8 cellular contexts compared by ENCODE assay signal in the genomic region with DNA sequence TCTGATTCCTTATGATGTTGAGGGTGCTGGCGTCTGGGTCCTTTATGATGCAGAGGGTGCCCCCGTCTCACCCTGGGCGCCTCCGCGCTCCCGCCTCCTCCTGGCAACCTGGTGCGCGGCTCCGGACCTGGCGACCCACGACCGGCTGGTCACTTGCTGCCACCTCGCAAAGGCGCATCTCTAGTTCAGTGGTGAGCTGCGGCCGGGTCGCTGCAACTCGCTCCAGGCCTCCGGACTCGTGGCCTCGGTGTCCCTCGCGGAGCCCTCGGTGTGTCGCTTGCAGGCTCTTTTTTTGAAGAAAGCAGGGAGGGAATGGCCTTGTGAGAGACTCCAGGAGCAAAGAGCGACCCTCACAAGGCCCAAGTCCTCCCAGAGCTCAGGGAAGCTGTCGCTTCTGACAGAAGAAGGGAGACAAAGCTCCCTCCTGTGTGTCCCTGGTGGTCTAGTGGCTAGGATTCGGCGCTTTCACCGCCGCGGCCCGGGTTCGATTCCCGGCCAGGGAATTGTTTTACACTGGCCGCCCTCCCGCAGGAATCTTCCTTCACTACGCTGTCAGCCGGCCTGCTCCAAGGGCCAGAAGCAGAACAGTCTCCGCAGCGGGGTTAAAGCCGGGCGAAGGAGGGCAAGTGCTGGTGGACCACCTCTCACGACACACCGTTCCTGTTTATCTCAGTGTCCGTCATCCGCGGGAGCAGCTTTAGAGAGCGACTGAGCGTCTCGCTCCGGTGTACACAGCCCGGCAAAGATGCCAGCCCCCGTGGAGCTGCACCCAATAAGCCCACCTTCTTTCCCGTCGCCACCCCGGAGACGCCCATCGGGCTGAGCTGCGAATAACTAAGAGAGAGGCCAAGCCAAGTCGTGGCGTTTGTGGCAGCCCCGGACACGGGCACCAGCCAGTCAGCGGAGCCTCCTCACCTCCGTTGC. TPM values are rescaled to one million over a fixed set of nuclear protein-coding genes. Genes with fewer than 3 reads are reported as not detected.
A peak's percentile ranks its signal among the peaks of the same experiment; 100 is the strongest.
DNase-seq lines count a peak whose midpoint lies in the region; ATAC-seq, FAIRE-seq and TF ChIP-seq lines count a peak whose summit lies in the region.
"Not testable (repeated sequence)": the region's sequence is repeated elsewhere in the genome, so short reads cannot be mapped to it uniquely, and the experiment has no call there.

No MANE protein-coding gene starts in this region.

- H3F3A ChIP-seq in neural progenitor cell (ENCODE audit: low read depth) = peaks cover 14% of the 10 kb centered on the region

- peak overlapping the region; percentile 67 for H3K4me3 ChIP-seq in iPS-15b (ENCODE audit: low read depth, low read length)
- H3K4me3 ChIP-seq in neural progenitor cell = peak overlapping the region; percentile 50

- not testable (repeated sequence) for H4K20me1 ChIP-seq in neural progenitor cell (ENCODE audit: low read depth)

- H3K9ac ChIP-seq in iPS-15b (ENCODE audit: low read depth, low read length); neural progenitor cell: not testable (repeated sequence)

- H3K4me2 ChIP-seq in neural progenitor cell = peak overlapping the region; percentile 70

- H3K27ac ChIP-seq in neural progenitor cell = not testable (repeated sequence)

- POLR2A ChIA-PET in activated naive CD8-positive, alpha-beta T cell treated with anti-CD3 and anti-CD28 coated beads, Interleukin-2, amount 10 ng/mL, durations not matched to agents 7 days and 5 days (lab: Charles Lee) = not testable (repeated sequence)

- peaks cover 39% of the 10 kb centered on the region for H3K27me3 Mint-ChIP-seq in activated naive CD8-positive, alpha-beta T cell treated with anti-CD3 and anti-CD28 coated beads, Interleukin-2, amount 10 ng/mL, durations not matched to agents 7 days and 5 days
- H3K27me3 Mint-ChIP-seq in neural progenitor cell (ENCODE audit: insufficient read depth, low read depth) = peaks cover 28% of the 10 kb centered on the region

- not testable (repeated sequence) for H3K9me3 Mint-ChIP-seq in activated naive CD8-positive, alpha-beta T cell treated with anti-CD3 and anti-CD28 coated beads, Interleukin-2, amount 10 ng/mL, durations not matched to agents 7 days and 5 days; neural progenitor cell

- H3K79me2 ChIP-seq in neural progenitor cell (ENCODE audit: low read depth) = not testable (repeated sequence)

- not testable (repeated sequence) for H3K27ac Mint-ChIP-seq in activated naive CD8-positive, alpha-beta T cell treated with anti-CD3 and anti-CD28 coated beads, Interleukin-2, amount 10 ng/mL, durations not matched to agents 7 days and 5 days; neural progenitor cell

- peak overlapping the region; percentile 73 for H3K4me3 Mint-ChIP-seq in activated naive CD8-positive, alpha-beta T cell treated with anti-CD3 and anti-CD28 coated beads, Interleukin-2, amount 10 ng/mL, durations not matched to agents 7 days and 5 days
- peak overlapping the region; percentile 93 for H3K4me3 Mint-ChIP-seq in neural progenitor cell

- not testable (repeated sequence) for H3K36me3 Mint-ChIP-seq in activated naive CD8-positive, alpha-beta T cell treated with anti-CD3 and anti-CD28 coated beads, Interleukin-2, amount 10 ng/mL, durations not matched to agents 7 days and 5 days; neural progenitor cell

- DNase-seq in AG08396 (ENCODE audit: low spot score) (peak; percentile 76), erythroblast (lab: John Stamatoyannopoulos, UW) (peak; percentile 64 to 68), neural progenitor cell (ENCODE audit: low spot score) (peak; percentile 88)
- not testable (repeated sequence) for DNase-seq in H54 (ENCODE audit: insufficient read length, low spot score)
- peak; percentile 42 for DNase-seq in activated naive CD8-positive, alpha-beta T cell treated with anti-CD3 and anti-CD28 coated beads, Interleukin-2, amount 10 ng/mL, durations not matched to agents 7 days and 5 days
- DNase-seq in stimulated activated CD4-positive, alpha-beta T cell treated with anti-CD3 and anti-CD28 coated beads, Interleukin-4, amount 100 ng/mL, for 48 hours (ENCODE audit: low read depth in 2 of 2) = peak; percentile 50 to 68

- not testable (repeated sequence) for TF ChIP-seq CTCF in neural progenitor cell (IDR thresholded peaks at IDR 0.05)

- TF ChIP-seq POLR2A in H54 (IDR thresholded peaks at IDR 0.05; ENCODE audit: low read depth, low read length); erythroblast (IDR thresholded peaks at IDR 0.05; ENCODE audit: low read length): not testable (repeated sequence)

- H3K27me3 ChIP-seq in iPS-15b (ENCODE audit: control insufficient read depth, insufficient read depth, low read length) (peaks cover 17% of the 10 kb centered on the region), neural progenitor cell (peaks cover 36% of the 10 kb centered on the region)

- FAIRE-seq in H54 (lab: Jason Lieb, UNC) = peak; percentile 53

- peak overlapping the region; percentile 29 for H2AFZ ChIP-seq in neural progenitor cell (replicated peaks)

- not testable (repeated sequence) for H3K4me1 ChIP-seq in iPS-15b (ENCODE audit: control insufficient read depth, insufficient read depth, low read length); neural progenitor cell

- H3K9me3 ChIP-seq in iPS-15b (ENCODE audit: control insufficient read depth, insufficient read depth, low read length); neural progenitor cell (ENCODE audit: low read depth): not testable (repeated sequence)

- H3K36me3 ChIP-seq in iPS-15b (ENCODE audit: control insufficient read depth, insufficient read depth, low read length); neural progenitor cell: not testable (repeated sequence)

- not testable (repeated sequence) for H3K4me1 Mint-ChIP-seq in activated naive CD8-positive, alpha-beta T cell treated with anti-CD3 and anti-CD28 coated beads, Interleukin-2, amount 10 ng/mL, durations not matched to agents 7 days and 5 days
- peaks cover 16% of the 10 kb centered on the region for H3K4me1 Mint-ChIP-seq in neural progenitor cell

- ATAC-seq in SK-N-SH treated with all-trans-retinoic acid at 6 μM for 48 hours = peak; percentile 59
- ATAC-seq in activated naive CD8-positive, alpha-beta T cell treated with anti-CD3 and anti-CD28 coated beads, Interleukin-2, amount 10 ng/mL, durations not matched to agents 7 days and 5 days (ENCODE audit: low read depth) = peak; percentile 52

RNA-seq across cellular contexts. Expression of gene RNU1-2, which starts 23.4 kb away (rescaled TPM):
- 1,000 to 10,000 TPM; 3,257 to 3,430 TPM for total RNA-seq in activated naive CD8-positive, alpha-beta T cell treated with anti-CD3 and anti-CD28 coated beads, Interleukin-2, amount 10 ng/mL, durations not matched to agents 7 days and 5 days
- under 0.01 TPM in 2 replicates for total RNA-seq in neural progenitor cell (ENCODE audit: low replicate concordance)

RNA-seq across cellular contexts. Expression of gene CROCC, which starts 49.3 kb away (rescaled TPM):
- 10 to 100 TPM; 63.0 to 69.8 TPM for total RNA-seq in activated naive CD8-positive, alpha-beta T cell treated with anti-CD3 and anti-CD28 coated beads, Interleukin-2, amount 10 ng/mL, durations not matched to agents 7 days and 5 days
- total RNA-seq in neural progenitor cell (ENCODE audit: low replicate concordance) = 15.2 and 76.7 TPM in 2 replicates

Comparison
In these comparisons a context has a peak if more than half of its experiments do, and no peak if none do; other contexts are left out.
1. RNA of gene RNU1-2, which starts 23.4 kb away (total RNA-seq): 3,257 to 3,430 TPM in activated naive CD8-positive, alpha-beta T cell treated with anti-CD3 and anti-CD28 coated beads, Interleukin-2, amount 10 ng/mL, durations not matched to agents 7 days and 5 days; under 0.01 TPM in neural progenitor cell; every median in the first group is over 1,000 times any median in the second.